In genomic region chr6:13702809-13703302, GRCh38 we compare ENCODE assay signal across 1 cellular context.
TF ChIP-seq lines count a peak whose summit lies in the region.

No MANE protein-coding gene starts in this region.

TF ChIP-seq in K562, 482 proteins besides CTCF, POLR2A, EP300 and RAD21 (continued from another document and continues in another):
- TF ChIP-seq HDGF (IDR thresholded peaks at IDR 0.05) (0 out of 2 replicates have a peak, but pooled peaks have one; percentile 14), CHCHD3 (CRISPR knock-in tag; IDR thresholded peaks at IDR 0.05) (no peak), RBM17 (IDR thresholded peaks at IDR 0.05; ENCODE audit: borderline replicate concordance, low read depth, low read length) (no peak), ZNF639 (CRISPR knock-in tag; conservative IDR thresholded peaks at IDR 0.05 in 1 of 2, IDR thresholded peaks at IDR 0.05 in 1 of 2) (no peak), CEBPG (CRISPR knock-in tag; IDR thresholded peaks at IDR 0.05) (peak; percentile 90), CEBPG (tag; conservative IDR thresholded peaks at IDR 0.05 in 1 of 2, IDR thresholded peaks at IDR 0.05 in 1 of 2) (peak; percentile 71 to 77), SMAD4 (CRISPR knock-in tag; conservative IDR thresholded peaks at IDR 0.05) (peak; percentile 31), TCF15 (CRISPR knock-in tag; IDR thresholded peaks at IDR 0.05) (no peak), SNAPC5 (CRISPR knock-in tag; IDR thresholded peaks at IDR 0.05) (no peak), GTF2A2 (tag; IDR thresholded peaks at IDR 0.05) (no peak), HMGXB4 (CRISPR knock-in tag; IDR thresholded peaks at IDR 0.05) (no peak), WHSC1 (IDR thresholded peaks at IDR 0.05; ENCODE audit: low read length) (peak; percentile 60), CXXC5 (CRISPR knock-in tag; IDR thresholded peaks at IDR 0.05) (0 out of 2 replicates have a peak, but pooled peaks have one; percentile 26), FOXM1 (IDR thresholded peaks at IDR 0.05; ENCODE audit: low read depth) (peak; percentile 62; the same call in 1 of the 2 replicates), FOXM1 (CRISPR knock-in tag; IDR thresholded peaks at IDR 0.05; ENCODE audit: low read depth) (no peak), PHF21A (IDR thresholded peaks at IDR 0.05; ENCODE audit: borderline replicate concordance, low read depth) (no peak), NCOA1 (IDR thresholded peaks at IDR 0.05; ENCODE audit: low read depth) (peak; percentile 37; the same call in 1 of the 2 replicates), POLR3G (IDR thresholded peaks at IDR 0.05; ENCODE audit: extremely low read depth, insufficient read length, insufficient replicate concordance) (no peak), TEAD2 (tag; IDR thresholded peaks at IDR 0.05) (no peak), XRCC3 (IDR thresholded peaks at IDR 0.05) (no peak), ZNF217 (CRISPR knock-in tag; IDR thresholded peaks at IDR 0.05) (no peak), SAP30 (IDR thresholded peaks at IDR 0.05; ENCODE audit: borderline replicate concordance, insufficient read depth, low read depth, low read length, poor library complexity, severe bottlenecking) (no peak), ZNF766 (CRISPR knock-in tag; conservative IDR thresholded peaks at IDR 0.05) (no peak), ZFP1 (CRISPR knock-in tag; IDR thresholded peaks at IDR 0.05) (no peak), TAF7 (tag; IDR thresholded peaks at IDR 0.05) (no peak), TAL1 (IDR thresholded peaks at IDR 0.05) (peak; percentile 51), ZBTB7A (IDR thresholded peaks at IDR 0.05; ENCODE audit: borderline replicate concordance, control insufficient read depth, low read depth, low read length) (no peak), BACH1 (tag; IDR thresholded peaks at IDR 0.05) (no peak), ZNF644 (tag; IDR thresholded peaks at IDR 0.05; ENCODE audit: low read depth) (no peak), ERF (CRISPR knock-in tag; IDR thresholded peaks at IDR 0.05) (0 out of 2 replicates have a peak, but pooled peaks have one; percentile 46), YY1 (IDR thresholded peaks at IDR 0.05; ENCODE audit: borderline replicate concordance in 1 of 3, control insufficient read depth in 1 of 3, extremely low read depth in 1 of 3, insufficient read depth in 3 of 3, insufficient read length in 1 of 3, insufficient replicate concordance in 2 of 3, low read depth in 1 of 3, low read length in 2 of 3) (no peak), ID3 (CRISPR knock-in tag; IDR thresholded peaks at IDR 0.05) (no peak), ID3 (tag; IDR thresholded peaks at IDR 0.05) (0 out of 2 replicates have a peak, but pooled peaks have one; percentile 19), SIRT6 (IDR thresholded peaks at IDR 0.05; ENCODE audit: low read depth, low read length) (no peak), STAT5A (IDR thresholded peaks at IDR 0.05; ENCODE audit: borderline replicate concordance, low read length) (no peak), PKNOX1 (IDR thresholded peaks at IDR 0.05) (peak; percentile 78), ZNF274 (IDR thresholded peaks at IDR 0.05; ENCODE audit: borderline replicate concordance, low read depth, low read length) (no peak), ZNF717 (CRISPR knock-in tag; IDR thresholded peaks at IDR 0.05) (no peak), ATF1 (CRISPR knock-in tag; IDR thresholded peaks at IDR 0.05) (no peak), ATF1 (tag; IDR thresholded peaks at IDR 0.05) (0 out of 2 replicates have a peak, but pooled peaks have one; percentile 11), SRSF7 (optimal IDR thresholded peaks at IDR 0.05; ENCODE audit: low read depth, low read length) (no peak), PYGO2 (tag; IDR thresholded peaks at IDR 0.05) (no peak), ELF4 (CRISPR knock-in tag; IDR thresholded peaks at IDR 0.05) (peak; percentile 68; the same call in 1 of the 2 replicates), FOXK2 (conservative IDR thresholded peaks at IDR 0.05 in 1 of 2, IDR thresholded peaks at IDR 0.05 in 1 of 2; ENCODE audit: low read depth in 2 of 2) (no peak), BMI1 (IDR thresholded peaks at IDR 0.05; ENCODE audit: low read length) (no peak), MAZ (CRISPR knock-in tag; conservative IDR thresholded peaks at IDR 0.05 in 1 of 2, IDR thresholded peaks at IDR 0.05 in 1 of 2) (peak; percentile 44 to 60; a peak in 3 of 4 replicates), FOXP1 (CRISPR knock-in tag; IDR thresholded peaks at IDR 0.05) (no peak), ZNF76 (CRISPR knock-in tag; IDR thresholded peaks at IDR 0.05; ENCODE audit: borderline replicate concordance) (no peak), PHF20 (IDR thresholded peaks at IDR 0.05; ENCODE audit: partially characterized antibody) (no peak), MYC (IDR thresholded peaks at IDR 0.05; ENCODE audit: low read depth, low read length) (0 out of 2 replicates have a peak, but pooled peaks have one; percentile 32), MYC (CRISPR knock-in tag; IDR thresholded peaks at IDR 0.05; ENCODE audit: borderline replicate concordance, low read depth) (no peak), ZNF146 (CRISPR knock-in tag; IDR thresholded peaks at IDR 0.05; ENCODE audit: unreplicated experiment) (no peak), ZNF263 (CRISPR knock-in tag; IDR thresholded peaks at IDR 0.05; ENCODE audit: borderline replicate concordance) (0 out of 2 replicates have a peak, but pooled peaks have one; percentile 46), CBFA2T3 (IDR thresholded peaks at IDR 0.05) (peak; percentile 67)
- TF ChIP-seq, protein P1, sequence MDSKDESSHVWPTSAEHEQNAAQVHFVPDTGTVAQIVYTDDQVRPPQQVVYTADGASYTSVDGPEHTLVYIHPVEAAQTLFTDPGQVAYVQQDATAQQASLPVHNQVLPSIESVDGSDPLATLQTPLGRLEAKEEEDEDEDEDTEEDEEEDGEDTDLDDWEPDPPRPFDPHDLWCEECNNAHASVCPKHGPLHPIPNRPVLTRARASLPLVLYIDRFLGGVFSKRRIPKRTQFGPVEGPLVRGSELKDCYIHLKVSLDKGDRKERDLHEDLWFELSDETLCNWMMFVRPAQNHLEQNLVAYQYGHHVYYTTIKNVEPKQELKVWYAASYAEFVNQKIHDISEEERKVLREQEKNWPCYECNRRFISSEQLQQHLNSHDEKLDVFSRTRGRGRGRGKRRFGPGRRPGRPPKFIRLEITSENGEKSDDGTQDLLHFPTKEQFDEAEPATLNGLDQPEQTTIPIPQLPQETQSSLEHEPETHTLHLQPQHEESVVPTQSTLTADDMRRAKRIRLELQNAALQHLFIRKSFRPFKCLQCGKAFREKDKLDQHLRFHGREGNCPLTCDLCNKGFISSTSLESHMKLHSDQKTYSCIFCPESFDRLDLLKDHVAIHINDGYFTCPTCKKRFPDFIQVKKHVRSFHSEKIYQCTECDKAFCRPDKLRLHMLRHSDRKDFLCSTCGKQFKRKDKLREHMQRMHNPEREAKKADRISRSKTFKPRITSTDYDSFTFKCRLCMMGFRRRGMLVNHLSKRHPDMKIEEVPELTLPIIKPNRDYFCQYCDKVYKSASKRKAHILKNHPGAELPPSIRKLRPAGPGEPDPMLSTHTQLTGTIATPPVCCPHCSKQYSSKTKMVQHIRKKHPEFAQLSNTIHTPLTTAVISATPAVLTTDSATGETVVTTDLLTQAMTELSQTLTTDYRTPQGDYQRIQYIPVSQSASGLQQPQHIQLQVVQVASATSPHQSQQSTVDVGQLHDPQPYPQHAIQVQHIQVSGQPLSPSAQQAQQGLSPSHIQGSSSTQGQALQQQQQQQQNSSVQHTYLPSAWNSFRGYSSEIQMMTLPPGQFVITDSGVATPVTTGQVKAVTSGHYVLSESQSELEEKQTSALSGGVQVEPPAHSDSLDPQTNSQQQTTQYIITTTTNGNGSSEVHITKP (IDR thresholded peaks at IDR 0.05; ENCODE audit: partially characterized antibody) = no peak
- TF ChIP-seq, protein P2, sequence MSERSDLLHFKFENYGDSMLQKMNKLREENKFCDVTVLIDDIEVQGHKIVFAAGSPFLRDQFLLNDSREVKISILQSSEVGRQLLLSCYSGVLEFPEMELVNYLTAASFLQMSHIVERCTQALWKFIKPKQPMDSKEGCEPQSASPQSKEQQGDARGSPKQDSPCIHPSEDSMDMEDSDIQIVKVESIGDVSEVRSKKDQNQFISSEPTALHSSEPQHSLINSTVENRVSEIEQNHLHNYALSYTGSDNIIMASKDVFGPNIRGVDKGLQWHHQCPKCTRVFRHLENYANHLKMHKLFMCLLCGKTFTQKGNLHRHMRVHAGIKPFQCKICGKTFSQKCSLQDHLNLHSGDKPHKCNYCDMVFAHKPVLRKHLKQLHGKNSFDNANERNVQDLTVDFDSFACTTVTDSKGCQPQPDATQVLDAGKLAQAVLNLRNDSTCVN (CRISPR knock-in tag; IDR thresholded peaks at IDR 0.05) = peak; percentile 75; the same call in 1 of the 2 replicates
- TF ChIP-seq, protein P3, sequence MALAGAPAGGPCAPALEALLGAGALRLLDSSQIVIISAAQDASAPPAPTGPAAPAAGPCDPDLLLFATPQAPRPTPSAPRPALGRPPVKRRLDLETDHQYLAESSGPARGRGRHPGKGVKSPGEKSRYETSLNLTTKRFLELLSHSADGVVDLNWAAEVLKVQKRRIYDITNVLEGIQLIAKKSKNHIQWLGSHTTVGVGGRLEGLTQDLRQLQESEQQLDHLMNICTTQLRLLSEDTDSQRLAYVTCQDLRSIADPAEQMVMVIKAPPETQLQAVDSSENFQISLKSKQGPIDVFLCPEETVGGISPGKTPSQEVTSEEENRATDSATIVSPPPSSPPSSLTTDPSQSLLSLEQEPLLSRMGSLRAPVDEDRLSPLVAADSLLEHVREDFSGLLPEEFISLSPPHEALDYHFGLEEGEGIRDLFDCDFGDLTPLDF (CRISPR knock-in tag; IDR thresholded peaks at IDR 0.05) = 0 out of 2 replicates have a peak, but pooled peaks have one; percentile 61
- TF ChIP-seq, protein P4, sequence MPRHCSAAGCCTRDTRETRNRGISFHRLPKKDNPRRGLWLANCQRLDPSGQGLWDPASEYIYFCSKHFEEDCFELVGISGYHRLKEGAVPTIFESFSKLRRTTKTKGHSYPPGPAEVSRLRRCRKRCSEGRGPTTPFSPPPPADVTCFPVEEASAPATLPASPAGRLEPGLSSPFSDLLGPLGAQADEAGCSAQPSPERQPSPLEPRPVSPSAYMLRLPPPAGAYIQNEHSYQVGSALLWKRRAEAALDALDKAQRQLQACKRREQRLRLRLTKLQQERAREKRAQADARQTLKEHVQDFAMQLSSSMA (CRISPR knock-in tag; IDR thresholded peaks at IDR 0.05) = no peak
- TF ChIP-seq, protein P5, sequence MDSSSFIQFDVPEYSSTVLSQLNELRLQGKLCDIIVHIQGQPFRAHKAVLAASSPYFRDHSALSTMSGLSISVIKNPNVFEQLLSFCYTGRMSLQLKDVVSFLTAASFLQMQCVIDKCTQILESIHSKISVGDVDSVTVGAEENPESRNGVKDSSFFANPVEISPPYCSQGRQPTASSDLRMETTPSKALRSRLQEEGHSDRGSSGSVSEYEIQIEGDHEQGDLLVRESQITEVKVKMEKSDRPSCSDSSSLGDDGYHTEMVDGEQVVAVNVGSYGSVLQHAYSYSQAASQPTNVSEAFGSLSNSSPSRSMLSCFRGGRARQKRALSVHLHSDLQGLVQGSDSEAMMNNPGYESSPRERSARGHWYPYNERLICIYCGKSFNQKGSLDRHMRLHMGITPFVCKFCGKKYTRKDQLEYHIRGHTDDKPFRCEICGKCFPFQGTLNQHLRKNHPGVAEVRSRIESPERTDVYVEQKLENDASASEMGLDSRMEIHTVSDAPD (CRISPR knock-in tag; IDR thresholded peaks at IDR 0.05) = no peak
- TF ChIP-seq, protein P6, sequence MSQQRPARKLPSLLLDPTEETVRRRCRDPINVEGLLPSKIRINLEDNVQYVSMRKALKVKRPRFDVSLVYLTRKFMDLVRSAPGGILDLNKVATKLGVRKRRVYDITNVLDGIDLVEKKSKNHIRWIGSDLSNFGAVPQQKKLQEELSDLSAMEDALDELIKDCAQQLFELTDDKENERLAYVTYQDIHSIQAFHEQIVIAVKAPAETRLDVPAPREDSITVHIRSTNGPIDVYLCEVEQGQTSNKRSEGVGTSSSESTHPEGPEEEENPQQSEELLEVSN (IDR thresholded peaks at IDR 0.05; ENCODE audit: borderline replicate concordance in 1 of 2, extremely low read depth in 1 of 2, insufficient read depth in 1 of 2, insufficient read length in 1 of 2, low read depth in 1 of 2, low read length in 1 of 2, poor library complexity in 1 of 2, severe bottlenecking in 1 of 2) = no peak
